Comparison of ENCODE assay signal across 9 cellular contexts in the genomic region with DNA sequence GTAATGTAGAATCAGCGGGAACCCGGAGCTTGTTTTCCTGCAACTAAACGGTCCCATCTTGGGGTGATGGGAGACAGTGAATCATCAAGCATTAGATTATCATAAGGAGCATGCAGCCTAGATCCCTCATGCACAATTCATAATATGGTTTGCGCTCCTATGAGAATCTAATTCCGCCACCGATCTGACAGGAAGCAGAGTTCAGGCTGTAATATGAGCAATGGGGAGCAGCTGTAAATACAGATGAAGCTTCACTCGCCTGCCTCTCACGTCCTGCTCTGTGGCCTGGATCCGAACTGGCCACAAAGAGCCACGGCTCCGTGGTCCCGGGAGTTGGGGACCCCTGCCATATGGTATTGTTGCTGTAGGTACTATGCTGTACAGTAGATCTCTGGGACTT. TPM values are rescaled to one million over a fixed set of nuclear protein-coding genes. Genes with fewer than 3 reads are reported as not detected.
DNase-seq lines count a peak whose midpoint lies in the region; ATAC-seq and TF ChIP-seq lines count a peak whose summit lies in the region.
"Had no signal": no experiment of that assay in that cellular context is flagged by ENCODE, and none has a peak within 500 bp of the region (broad histone marks: within the 10 kb centered on the region; RNA-seq: fewer than 3 reads in every experiment).

No MANE protein-coding gene starts in this region.

- no peak for TF ChIP-seq CTCF in GM23338 (conservative IDR thresholded peaks at IDR 0.05; ENCODE audit: low read depth in 2 of 2)

- peak; percentile 63 for DNase-seq in GM04504 (ENCODE audit: low read depth)
- DNase-seq in activated naive CD4-positive, alpha-beta T cell treated with anti-CD3 and anti-CD28 coated beads, Interleukin-2, amount 50 U/mL, for 72 hours (ENCODE audit: low spot score in 2 of 2) = no peak
- DNase-seq in myocyte (ENCODE audit: low read depth) = peak; percentile 77
- no peak for DNase-seq in neuronal stem cell (ENCODE audit: low spot score)
- no peak for DNase-seq in NCI-H345 (lab: John Stamatoyannopoulos, UW)
- no peak for DNase-seq in HuH-7 (ENCODE audit: low spot score)
- no peak for DNase-seq in GM23338 (ENCODE audit: low spot score)

- H3K18ac ChIP-seq in neuronal stem cell (ENCODE audit: low read length) = no peak overlapping the region

- no peaks in the 10 kb centered on the region for H3K4me1 ChIP-seq in neuronal stem cell (ENCODE audit: control insufficient read depth in 2 of 2, insufficient read depth in 1 of 2, low read depth in 1 of 2, low read length in 2 of 2)
- H3K4me1 ChIP-seq in GM23338 (ENCODE audit: insufficient read depth) = no peaks in the 10 kb centered on the region

- H3K4ac ChIP-seq in neuronal stem cell (ENCODE audit: low read length) = no peak overlapping the region

- H3K79me2 ChIP-seq in GM23338 (replicated peaks; ENCODE audit: insufficient read depth) = no peaks in the 10 kb centered on the region

- H2BK12ac ChIP-seq in neuronal stem cell (ENCODE audit: low read length) = no peak overlapping the region

- no peaks in the 10 kb centered on the region for H3K9me2 ChIP-seq in GM23338 (ENCODE audit: insufficient read depth)

- H2BK15ac ChIP-seq in neuronal stem cell (ENCODE audit: low read length) = no peak overlapping the region

- H3K4me2 ChIP-seq in neuronal stem cell (ENCODE audit: insufficient read depth, low read length, poor library complexity, severe bottlenecking) (no peak overlapping the region), GM23338 (no peak overlapping the region)

- H3K79me1 ChIP-seq in neuronal stem cell (ENCODE audit: low read depth, low read length) = no peaks in the 10 kb centered on the region

- no peak overlapping the region for H2AFZ ChIP-seq in neuronal stem cell (ENCODE audit: low read length)
- no peak overlapping the region for H2AFZ ChIP-seq in GM23338

- H3K4me3 Mint-ChIP-seq in GM23338 = no peak overlapping the region

- no peak overlapping the region for H2BK5ac ChIP-seq in neuronal stem cell (ENCODE audit: low read length)

- H3K9me3 ChIP-seq in neuronal stem cell (replicated peaks in 1 of 2; ENCODE audit: control insufficient read depth in 2 of 2, insufficient read depth in 1 of 2, low read depth in 1 of 2, low read length in 2 of 2) = no peaks in the 10 kb centered on the region

- no peak overlapping the region for H3K23ac ChIP-seq in neuronal stem cell (ENCODE audit: low read depth, low read length, poor library complexity)

- no peak overlapping the region for H2BK120ac ChIP-seq in neuronal stem cell (ENCODE audit: low read depth, low read length)

- peak; percentile 34 for ATAC-seq in HG03045 (IDR thresholded peaks at IDR 0.05; ENCODE audit: unreplicated experiment)
- ATAC-seq in activated naive CD4-positive, alpha-beta T cell treated with anti-CD3 and anti-CD28 coated beads, Interleukin-2, amount 50 U/mL, for 72 hours = peak; percentile 60 to 68
- no peak for ATAC-seq in GM23338

- H3K27me3 ChIP-seq in neuronal stem cell (ENCODE audit: control insufficient read depth in 3 of 3, insufficient read depth in 3 of 3, low read depth in 1 of 3, low read length in 3 of 3) (no peaks in the 10 kb centered on the region), GM23338 (ENCODE audit: insufficient read depth) (peaks cover 22% of the 10 kb centered on the region; the same call in 1 of the 2 replicates)

- no peaks in the 10 kb centered on the region for H3F3A ChIP-seq in GM23338 (replicated peaks; ENCODE audit: low read depth)

- H3K27ac ChIP-seq in neuronal stem cell (replicated peaks; ENCODE audit: low read length) = no peak overlapping the region
- H3K27ac ChIP-seq in GM23338 (ENCODE audit: low read depth) = no peak overlapping the region
- H3K27ac ChIP-seq: epithelial cell of prostate had no signal

- no peak overlapping the region for H4K8ac ChIP-seq in neuronal stem cell (ENCODE audit: low read depth, low read length)

- no CpG with 5 or more reads among the region's 12 CpGs for WGBS in neuronal stem cell (ENCODE audit: extremely low coverage in 2 of 2, insufficient read length in 2 of 2, insufficient replicate concordance in 1 of 2), 2 donors

- H4K20me1 ChIP-seq in GM23338 (replicated peaks; ENCODE audit: insufficient read depth) = no peaks in the 10 kb centered on the region

- no peak overlapping the region for H3K14ac ChIP-seq in neuronal stem cell (ENCODE audit: low read length)

- H2AK5ac ChIP-seq in neuronal stem cell (ENCODE audit: low read depth, low read length) = no peak overlapping the region

- peaks cover 3% of the 10 kb centered on the region; the same call in 1 of the 3 replicates for H3K4me1 Mint-ChIP-seq in GM23338

- H3K27me3 Mint-ChIP-seq in GM23338 (ENCODE audit: insufficient read depth, low read depth, poor library complexity) = peaks cover 2% of the 10 kb centered on the region

- peaks cover 0 to 12% of the 10 kb centered on the region in 2 donors for H3K9me3 Mint-ChIP-seq in activated naive CD4-positive, alpha-beta T cell treated with anti-CD3 and anti-CD28 coated beads, Interleukin-2, amount 50 U/mL, for 72 hours
- peaks cover 25% of the 10 kb centered on the region for H3K9me3 Mint-ChIP-seq in GM23338

- H3K36me3 ChIP-seq in neuronal stem cell (replicated peaks in 1 of 2; ENCODE audit: control insufficient read depth in 2 of 2, insufficient read depth in 2 of 2, low read length in 2 of 2) (no peaks in the 10 kb centered on the region), GM23338 (ENCODE audit: insufficient read depth) (no peaks in the 10 kb centered on the region)

- H3K4me3 ChIP-seq in neuronal stem cell (ENCODE audit: low read length in 2 of 2) = no peak overlapping the region
- no peak overlapping the region for H3K4me3 ChIP-seq in GM23338

- H3K9ac ChIP-seq in neuronal stem cell (ENCODE audit: low read depth, low read length, poor library complexity) = no peak overlapping the region

- H3K36me3 Mint-ChIP-seq in activated naive CD4-positive, alpha-beta T cell treated with anti-CD3 and anti-CD28 coated beads, Interleukin-2, amount 50 U/mL, for 72 hours = peaks cover 5 to 48% of the 10 kb centered on the region in 2 donors
- peaks cover 7% of the 10 kb centered on the region; the same call in 2 of the 3 replicates for H3K36me3 Mint-ChIP-seq in GM23338 (ENCODE audit: low read depth)

- no peak overlapping the region for H4K91ac ChIP-seq in neuronal stem cell (ENCODE audit: low read depth, low read length, poor library complexity)

- peak overlapping the region; percentile 58 to 84 for H3K27ac Mint-ChIP-seq in activated naive CD4-positive, alpha-beta T cell treated with anti-CD3 and anti-CD28 coated beads, Interleukin-2, amount 50 U/mL, for 72 hours
- no peak overlapping the region for H3K27ac Mint-ChIP-seq in GM23338

TF ChIP-seq in GM23338, 12 proteins besides CTCF, POLR2A, EP300 and RAD21:
- TF ChIP-seq STAT1 (IDR thresholded peaks at IDR 0.05; ENCODE audit: unreplicated experiment) = no peak
- TF ChIP-seq ZNF114 (CRISPR knock-in tag; IDR thresholded peaks at IDR 0.05) = no peak
- no peak for TF ChIP-seq EZH2phosphoT487 (IDR thresholded peaks at IDR 0.05; ENCODE audit: unreplicated experiment)
- no peak for TF ChIP-seq ZNF331 (CRISPR knock-in tag; IDR thresholded peaks at IDR 0.05; ENCODE audit: low read depth)
- TF ChIP-seq REST (IDR thresholded peaks at IDR 0.05; ENCODE audit: unreplicated experiment) = no peak
- no peak for TF ChIP-seq POLR2AphosphoS5 (IDR thresholded peaks at IDR 0.05; ENCODE audit: low read depth)
- no peak for TF ChIP-seq JUNB (IDR thresholded peaks at IDR 0.05; ENCODE audit: unreplicated experiment)
- no peak for TF ChIP-seq EZH2 (IDR thresholded peaks at IDR 0.05; ENCODE audit: low read depth, unreplicated experiment)

RNA-seq across cellular contexts. Expression of gene IFI44, which starts 1.6 kb away (rescaled TPM):
- 10 to 100 TPM; 13.0 to 59.4 TPM for total RNA-seq in activated naive CD4-positive, alpha-beta T cell treated with anti-CD3 and anti-CD28 coated beads, Interleukin-2, amount 50 U/mL, for 72 hours
- total RNA-seq in myocyte = 33.3 and 39.3 TPM in 2 replicates
- 13.5 TPM for polyA plus RNA-seq in myocyte (2012)
- polyA plus RNA-seq in neuronal stem cell (2013, experiment 1 of 2) = not detected
- polyA plus RNA-seq in neuronal stem cell (2013, experiment 2 of 2) = 0.03 TPM
- total RNA-seq in GM23338 (2014; rRNA removed; shearing (Covaris generic)) = not detected in 2 replicates
- not detected in 2 replicates for polyA plus RNA-seq in GM23338 (2016; fragmentation: Nextera tagmentation; extraction: Ambion mirVana)

RNA-seq across cellular contexts. Expression of gene IFI44L, which starts 31.0 kb away (rescaled TPM):
- total RNA-seq in activated naive CD4-positive, alpha-beta T cell treated with anti-CD3 and anti-CD28 coated beads, Interleukin-2, amount 50 U/mL, for 72 hours = 100 to 1,000 TPM in 1 of 2 donors, 1 to 10 TPM in 1; 8.4 to 120 TPM
- 26.0 and 41.6 TPM in 2 replicates for total RNA-seq in myocyte
- polyA plus RNA-seq in myocyte (2012) = 1.8 TPM
- polyA plus RNA-seq in neuronal stem cell (2013, experiment 1 of 2) = not detected
- polyA plus RNA-seq in neuronal stem cell (2013, experiment 2 of 2) = not detected
- total RNA-seq in GM23338 (2014; rRNA removed; shearing (Covaris generic)) = not detected in 2 replicates
- polyA plus RNA-seq in GM23338 (2016; fragmentation: Nextera tagmentation; extraction: Ambion mirVana) = 0.23 TPM in 1 of 2 replicates, not detected in the other

Comparison
In these comparisons a context has a peak if more than half of its experiments do, and no peak if none do; other contexts are left out.
1. DNase-seq: peak in GM04504 (single experiment) and myocyte (single experiment); none in activated naive CD4-positive, alpha-beta T cell treated with anti-CD3 and anti-CD28 coated beads, Interleukin-2, amount 50 U/mL, for 72 hours (0 of 2), neuronal stem cell (single experiment), NCI-H345 (single experiment), HuH-7 (single experiment) and GM23338 (single experiment).
2. RNA of gene IFI44, which starts 1.6 kb away (total RNA-seq): 13.0 to 59.4 TPM in activated naive CD4-positive, alpha-beta T cell treated with anti-CD3 and anti-CD28 coated beads, Interleukin-2, amount 50 U/mL, for 72 hours and 33.3 to 39.3 TPM in myocyte; not detected in GM23338; every median in the first group is over 10 times any median in the second.